18 cellular contexts compared by ENCODE assay signal in the genomic region with DNA sequence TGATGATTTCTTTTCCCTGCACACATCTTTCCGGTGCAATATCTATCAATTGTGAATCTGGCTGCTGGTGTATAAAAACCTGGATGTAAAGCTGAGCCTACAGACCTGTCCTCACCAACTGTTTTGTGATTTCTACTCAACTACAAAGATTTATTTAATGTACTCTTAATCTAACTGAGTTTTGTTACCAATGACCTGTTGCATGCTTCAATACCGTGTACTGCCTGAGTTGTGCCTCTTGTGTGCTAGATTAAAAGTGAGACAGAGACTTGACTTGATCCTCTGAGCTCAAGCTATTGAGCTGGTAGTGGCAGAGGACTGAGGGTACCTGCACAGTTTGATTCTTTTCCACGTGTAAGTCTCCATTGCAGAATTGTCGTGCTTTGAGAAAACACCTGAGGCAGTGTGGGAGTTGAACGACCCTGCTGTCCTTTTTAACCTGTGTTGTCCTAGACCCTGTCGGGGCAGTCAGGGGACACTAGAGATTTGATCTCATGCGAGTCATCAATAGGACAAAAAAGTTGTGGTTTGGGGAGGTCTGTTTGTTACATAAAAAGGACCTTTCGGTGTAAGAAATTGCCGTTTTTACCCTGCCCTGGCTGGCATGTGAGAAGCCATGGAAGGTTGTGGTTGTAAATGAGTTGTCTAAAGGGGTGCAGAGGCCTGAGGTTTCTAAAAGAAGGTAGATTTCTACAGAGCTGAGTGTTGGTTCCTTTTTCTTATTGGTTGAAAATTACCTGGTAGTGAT.
DNase-seq lines count a peak whose midpoint lies in the region; ATAC-seq, FAIRE-seq and TF ChIP-seq lines count a peak whose summit lies in the region.
"Had no signal": no experiment of that assay in that cellular context is flagged by ENCODE, and none has a peak within 500 bp of the region (broad histone marks: within the 10 kb centered on the region; RNA-seq: fewer than 3 reads in every experiment).

No MANE protein-coding gene starts in this region.

- intact Hi-C loops in CD4-positive, alpha-beta T cell (cut with DNase I, micrococcal nuclease) = loop anchor here in 1 of 2 experiments (10.0 kb wide), 1 partner anchor 367 kb away; no protein-coding TSS in a partner anchor

- H3K36me3 ChIP-seq in HEK293 (ENCODE audit: control insufficient read depth in 2 of 2, insufficient read depth in 1 of 2, low read length in 2 of 2) = peaks cover 0 to 39% of the 10 kb centered on the region in 2 experiments; a peak in 1 of 3 replicates
- H3K36me3 ChIP-seq in small intestine (ENCODE audit: control insufficient read depth in 2 of 2, insufficient read depth in 2 of 2, low read length in 2 of 2) = peaks cover 0 to 11% of the 10 kb centered on the region in 2 donors
- no peaks in the 10 kb centered on the region for H3K36me3 ChIP-seq in CD8-positive, alpha-beta memory T cell (ENCODE audit: insufficient read depth, low read length)
- H3K36me3 ChIP-seq: BE2C had no signal

- peak; percentile 38 for FAIRE-seq in GM12891 (lab: Jason Lieb, UNC)
- FAIRE-seq in small intestine (lab: Jason Lieb, UNC) = no peak

- peak overlapping the region in 3 of 5 experiments; percentile 6 to 58 (median 41) for H3K27ac Mint-ChIP-seq in brain
- peak overlapping the region; percentile 78 for H3K27ac Mint-ChIP-seq in stimulated activated effector memory CD8-positive, alpha-beta T cell treated with anti-CD3 and anti-CD28 coated beads, Interleukin-12 subunit alpha, Interleukin-12 subunit beta, amount 100 ng/mL, for 72 hours
- no peak overlapping the region for H3K27ac Mint-ChIP-seq in CD8-positive, alpha-beta memory T cell
- H3K27ac Mint-ChIP-seq in CD4-positive, alpha-beta T cell = no peak overlapping the region

- H3K27me3 Mint-ChIP-seq in brain = no peaks in the 10 kb centered on the region
- peaks cover 2 to 17% of the 10 kb centered on the region in 2 donors for H3K27me3 Mint-ChIP-seq in CD8-positive, alpha-beta memory T cell
- no peaks in the 10 kb centered on the region for H3K27me3 Mint-ChIP-seq in CD4-positive, alpha-beta T cell

- H3K4me1 ChIP-seq in HEK293 (ENCODE audit: control insufficient read depth, insufficient read depth, low read length) (peaks cover 5% of the 10 kb centered on the region), small intestine (ENCODE audit: control insufficient read depth in 2 of 2, insufficient read depth in 1 of 2, low read depth in 1 of 2, low read length in 1 of 2) (no peaks in the 10 kb centered on the region)
- peaks cover 10% of the 10 kb centered on the region for H3K4me1 ChIP-seq in CD8-positive, alpha-beta memory T cell (ENCODE audit: insufficient read depth, low read length)
- H3K4me1 ChIP-seq: BE2C had no signal

- H3K27ac ChIP-seq in HEK293 (ENCODE audit: extremely low read depth, low read depth, low read length) (no peak overlapping the region), small intestine (ENCODE audit: low read depth in 1 of 2, low read length in 1 of 2) (no peak overlapping the region)
- H3K27ac ChIP-seq in CD8-positive, alpha-beta memory T cell (ENCODE audit: low read depth, low read length) = no peak overlapping the region
- H3K27ac ChIP-seq in CD4-positive, alpha-beta T cell (ENCODE audit: low read depth, low read length) = no peak overlapping the region

- peaks cover 49% of the 10 kb centered on the region for H3K36me3 Mint-ChIP-seq in brain
- no peaks in the 10 kb centered on the region for H3K36me3 Mint-ChIP-seq in stimulated activated effector memory CD8-positive, alpha-beta T cell treated with anti-CD3 and anti-CD28 coated beads, Interleukin-12 subunit alpha, Interleukin-12 subunit beta, amount 100 ng/mL, for 72 hours
- H3K36me3 Mint-ChIP-seq in CD8-positive, alpha-beta memory T cell = no peaks in the 10 kb centered on the region
- no peaks in the 10 kb centered on the region for H3K36me3 Mint-ChIP-seq in CD4-positive, alpha-beta T cell (ENCODE audit: low read depth)

- no peak for ATAC-seq in stimulated activated effector memory CD8-positive, alpha-beta T cell treated with anti-CD3 and anti-CD28 coated beads, Interleukin-12 subunit alpha, Interleukin-12 subunit beta, amount 100 ng/mL, for 72 hours
- no peak for ATAC-seq in CD4-positive, alpha-beta T cell (ENCODE audit: poor library complexity)
- ATAC-seq: HCT116, Right ventricle myocardium inferior had no signal

- H3K4me3 ChIP-seq in HEK293 (ENCODE audit: low read depth, low read length) (no peak overlapping the region), small intestine (ENCODE audit: low read depth in 1 of 2, low read length in 2 of 2) (no peak overlapping the region)
- no peak overlapping the region for H3K4me3 ChIP-seq in CD8-positive, alpha-beta memory T cell (ENCODE audit: low read length)

- 84 to 92% (median 87%) methylated on average over 9 of the region's 9 CpGs for WGBS in small intestine, 3 donors

- TF ChIP-seq POLR2A in GM12891 (IDR thresholded peaks at IDR 0.05; ENCODE audit: low read depth, low read length) = no peak

- H3K9me3 ChIP-seq in HEK293 (ENCODE audit: control insufficient read depth, insufficient read depth, low read depth, low read length) = no peaks in the 10 kb centered on the region
- H3K9me3 ChIP-seq in small intestine (ENCODE audit: control insufficient read depth, low read depth) = no peaks in the 10 kb centered on the region
- H3K9me3 ChIP-seq in CD8-positive, alpha-beta memory T cell (ENCODE audit: low read length) = no peaks in the 10 kb centered on the region
- no peaks in the 10 kb centered on the region for H3K9me3 ChIP-seq in CD4-positive, alpha-beta T cell (ENCODE audit: control insufficient read depth, low read length)
- H3K9me3 ChIP-seq: BE2C had no signal

- H3K9me3 Mint-ChIP-seq in brain = no peaks in the 10 kb centered on the region
- no peaks in the 10 kb centered on the region for H3K9me3 Mint-ChIP-seq in stimulated activated effector memory CD8-positive, alpha-beta T cell treated with anti-CD3 and anti-CD28 coated beads, Interleukin-12 subunit alpha, Interleukin-12 subunit beta, amount 100 ng/mL, for 72 hours
- no peaks in the 10 kb centered on the region for H3K9me3 Mint-ChIP-seq in CD8-positive, alpha-beta memory T cell
- no peaks in the 10 kb centered on the region for H3K9me3 Mint-ChIP-seq in CD4-positive, alpha-beta T cell

- H3K4me3 Mint-ChIP-seq in brain = no peak overlapping the region
- peak overlapping the region; percentile 15 for H3K4me3 Mint-ChIP-seq in stimulated activated effector memory CD8-positive, alpha-beta T cell treated with anti-CD3 and anti-CD28 coated beads, Interleukin-12 subunit alpha, Interleukin-12 subunit beta, amount 100 ng/mL, for 72 hours
- no peak overlapping the region for H3K4me3 Mint-ChIP-seq in CD8-positive, alpha-beta memory T cell
- H3K4me3 Mint-ChIP-seq in CD4-positive, alpha-beta T cell = no peak overlapping the region

- H3K4me1 Mint-ChIP-seq in brain = peaks cover 88% of the 10 kb centered on the region
- peaks cover 24% of the 10 kb centered on the region for H3K4me1 Mint-ChIP-seq in stimulated activated effector memory CD8-positive, alpha-beta T cell treated with anti-CD3 and anti-CD28 coated beads, Interleukin-12 subunit alpha, Interleukin-12 subunit beta, amount 100 ng/mL, for 72 hours
- H3K4me1 Mint-ChIP-seq in CD8-positive, alpha-beta memory T cell = peaks cover 0 to 4% (median 0%) of the 10 kb centered on the region in 3 donors
- H3K4me1 Mint-ChIP-seq in CD4-positive, alpha-beta T cell (ENCODE audit: low read depth) = peaks cover 29% of the 10 kb centered on the region

- H3K27me3 ChIP-seq in small intestine (ENCODE audit: control insufficient read depth in 2 of 2, insufficient read depth in 2 of 2, low read length in 2 of 2) = no peaks in the 10 kb centered on the region
- no peaks in the 10 kb centered on the region for H3K27me3 ChIP-seq in CD8-positive, alpha-beta memory T cell (ENCODE audit: insufficient read depth, low read length, poor library complexity, severe bottlenecking)
- no peaks in the 10 kb centered on the region for H3K27me3 ChIP-seq in CD4-positive, alpha-beta T cell (ENCODE audit: control insufficient read depth, insufficient read depth, low read length)
- H3K27me3 ChIP-seq: BE2C had no signal

- no peak for DNase-seq in GM12891 (ENCODE audit: insufficient read length, low spot score)
- DNase-seq in stimulated activated effector memory CD8-positive, alpha-beta T cell treated with anti-CD3 and anti-CD28 coated beads, Interleukin-12 subunit alpha, Interleukin-12 subunit beta, amount 100 ng/mL, for 72 hours (ENCODE audit: low spot score in 2 of 2) = no peak
- DNase-seq in small intestine = no peak
- DNase-seq in CD8-positive, alpha-beta memory T cell = no peak
- DNase-seq in CD4-positive, alpha-beta T cell = no peak
- DNase-seq: BE2C, DMS53, GDM1, GOT3, Kasumi-1, NCI-H1694 treated with DMSO at 0.1 percent for 48 hours, NCI-H2081 treated with DMSO at 0.1 percent for 48 hours, NCI-H2171 treated with DMSO at 0.1 percent for 48 hours, NCI-H524 treated with DMSO at 0.1 percent for 48 hours had no signal

- POLR2A ChIA-PET in HEK293 (lab: Yijun Ruan, JAX) = no interaction called here
- POLR2A ChIA-PET in CD8-positive, alpha-beta memory T cell (lab: Charles Lee) = no interaction called here
- POLR2A ChIA-PET in CD4-positive, alpha-beta T cell (lab: Charles Lee) = no interaction called here

- CTCF ChIA-PET in HEK293 (lab: Yijun Ruan, JAX) = no interaction called here
- CTCF ChIA-PET in CD8-positive, alpha-beta memory T cell (lab: Charles Lee) = no interaction called here
- CTCF ChIA-PET in CD4-positive, alpha-beta T cell (lab: Charles Lee) = no interaction called here

- no peak for TF ChIP-seq CTCF in HEK293 (tag by site-specific recombination; IDR thresholded peaks at IDR 0.05)
- no peak for TF ChIP-seq CTCF in brain (conservative IDR thresholded peaks at IDR 0.05)
- no peak for TF ChIP-seq CTCF in CD4-positive, alpha-beta T cell (IDR thresholded peaks at IDR 0.05)

TF ChIP-seq in GM12891, 5 proteins besides CTCF, POLR2A, EP300 and RAD21:
- no peak for TF ChIP-seq PAX5 (IDR thresholded peaks at IDR 0.05; ENCODE audit: insufficient read depth, low read length, severe bottlenecking)
- no peak for TF ChIP-seq SPI1 (IDR thresholded peaks at IDR 0.05; ENCODE audit: low read depth, low read length)
- no peak for TF ChIP-seq TAF1 (IDR thresholded peaks at IDR 0.05; ENCODE audit: low read depth, low read length)
- no peak for TF ChIP-seq POU2F2 (IDR thresholded peaks at IDR 0.05; ENCODE audit: low read depth, low read length)
TF ChIP-seq in GM12891: peak in this region for 0.

TF ChIP-seq in HEK293, 187 proteins besides CTCF, POLR2A, EP300 and RAD21 (continues in another document):
- TF ChIP-seq, protein P1, sequence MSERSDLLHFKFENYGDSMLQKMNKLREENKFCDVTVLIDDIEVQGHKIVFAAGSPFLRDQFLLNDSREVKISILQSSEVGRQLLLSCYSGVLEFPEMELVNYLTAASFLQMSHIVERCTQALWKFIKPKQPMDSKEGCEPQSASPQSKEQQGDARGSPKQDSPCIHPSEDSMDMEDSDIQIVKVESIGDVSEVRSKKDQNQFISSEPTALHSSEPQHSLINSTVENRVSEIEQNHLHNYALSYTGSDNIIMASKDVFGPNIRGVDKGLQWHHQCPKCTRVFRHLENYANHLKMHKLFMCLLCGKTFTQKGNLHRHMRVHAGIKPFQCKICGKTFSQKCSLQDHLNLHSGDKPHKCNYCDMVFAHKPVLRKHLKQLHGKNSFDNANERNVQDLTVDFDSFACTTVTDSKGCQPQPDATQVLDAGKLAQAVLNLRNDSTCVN (tag by site-specific recombination; optimal IDR thresholded peaks at IDR 0.05) = no peak
- TF ChIP-seq SCRT2 (tag by site-specific recombination; IDR thresholded peaks at IDR 0.05) = peak; percentile 78
- TF ChIP-seq SCRT1 (tag by site-specific recombination; IDR thresholded peaks at IDR 0.05; ENCODE audit: borderline replicate concordance) = peak; percentile 80

Comparison
In these comparisons a context has a peak if more than half of its experiments do, and no peak if none do; other contexts are left out.
1. H3K27ac Mint-ChIP-seq: peak in brain (3 of 5) and stimulated activated effector memory CD8-positive, alpha-beta T cell treated with anti-CD3 and anti-CD28 coated beads, Interleukin-12 subunit alpha, Interleukin-12 subunit beta, amount 100 ng/mL, for 72 hours (single experiment); none in CD8-positive, alpha-beta memory T cell (0 of 8) and CD4-positive, alpha-beta T cell (single experiment).